In the genomic region with DNA sequence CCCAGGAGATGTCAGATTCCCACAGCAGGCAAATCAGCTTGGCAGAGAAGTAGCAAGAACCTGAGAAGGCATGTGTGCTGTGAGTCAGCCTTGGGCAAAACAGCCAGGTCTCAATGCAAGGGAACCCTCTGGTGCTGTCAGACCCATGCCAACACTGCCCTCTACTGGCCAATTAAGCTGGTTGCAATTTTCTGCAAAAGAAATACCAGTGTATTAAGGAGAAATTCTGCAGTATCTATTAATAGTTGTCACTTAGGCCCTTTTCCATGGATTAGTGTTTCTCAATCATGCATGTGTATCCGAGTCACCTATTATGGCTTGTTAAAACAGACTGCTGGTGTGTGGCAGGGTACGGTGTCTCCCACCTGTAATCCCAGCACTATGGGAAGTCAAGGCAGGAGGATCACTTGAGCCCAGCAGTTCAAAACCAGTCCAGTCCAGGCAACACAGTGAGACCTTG, we compare ENCODE assay signal across 8 cellular contexts. TPM values are rescaled to one million over a fixed set of nuclear protein-coding genes. Genes with fewer than 3 reads are reported as not detected.
A peak's percentile ranks its signal among the peaks of the same experiment; 100 is the strongest.
DNase-seq lines count a peak whose midpoint lies in the region; ATAC-seq and TF ChIP-seq lines count a peak whose summit lies in the region.

No MANE protein-coding gene starts in this region.

- H3K4me1 Mint-ChIP-seq in CD14-positive monocyte, result peaks cover 9% of the 10 kb centered on the region

- H3K27me3 Mint-ChIP-seq in CD14-positive monocyte (ENCODE audit: low read depth in 3 of 3), result no peaks in the 10 kb centered on the region

- H3K27ac Mint-ChIP-seq in CD14-positive monocyte, result no peak overlapping the region

- H3K9me3 Mint-ChIP-seq in CD14-positive monocyte, result peaks cover 0 to 2% (median 0%) of the 10 kb centered on the region in 7 donors

- no peak overlapping the region for H3K4me3 ChIP-seq in WI38 (ENCODE audit: low read depth, low read length)
- H3K4me3 ChIP-seq in mammary epithelial cell (replicated peaks in 1 of 3; ENCODE audit: insufficient read depth in 1 of 3, low read depth in 2 of 3, low read length in 3 of 3), result no peak overlapping the region

- no peak overlapping the region for H3K4me3 Mint-ChIP-seq in CD14-positive monocyte

- no peak for ATAC-seq in HG03108 (IDR thresholded peaks at IDR 0.05; ENCODE audit: unreplicated experiment)

- 45% methylated on average over 2 of the region's 2 CpGs for WGBS in mammary epithelial cell (ENCODE audit: low coverage, missing lambda C conversion rate)

- BruUV-seq in mammary epithelial cell (replicated peaks; lab: Mats Ljungman, UMichigan), result no TSS peak

- DNase-seq in CD14-positive monocyte (ENCODE audit: low spot score), result peak; percentile 73
- DNase-seq in H4 (ENCODE audit: low spot score), result peak; percentile 83
- DNase-seq in NCI-H2227 (lab: John Stamatoyannopoulos, UW; ENCODE audit: unreplicated experiment), result peak; percentile 71
- peak; percentile 82 for DNase-seq in mammary epithelial cell
- DNase-seq in iris pigment epithelial cell (ENCODE audit: low read depth), result peak; percentile 94
- peak; percentile 75 for DNase-seq in stimulated activated CD4-positive, alpha-beta T cell treated with anti-CD3 and anti-CD28 coated beads, Interleukin-15, amount 100 ng/mL, for 24 hours

- H3K4me2 ChIP-seq in mammary epithelial cell (ENCODE audit: insufficient read depth, low read depth, low read length), result no peak overlapping the region

- peaks cover 11% of the 10 kb centered on the region for H3K4me1 ChIP-seq in mammary epithelial cell (ENCODE audit: insufficient read depth, low read length)

- no peaks in the 10 kb centered on the region for H3K9me3 ChIP-seq in mammary epithelial cell (replicated peaks; ENCODE audit: insufficient read depth, low read length)

- dilution Hi-C loops in mammary epithelial cell (cut with HindIII; ENCODE audit: low sequenced_read_pairs), result loop anchor here (5.0 kb wide), 3 partner anchors 38 to 173 kb away; no protein-coding TSS in a partner anchor

- peak overlapping the region; percentile 41 for H3K27ac ChIP-seq in mammary epithelial cell (ENCODE audit: insufficient read depth, low read depth, low read length)

- peaks cover 82% of the 10 kb centered on the region for H3K79me2 ChIP-seq in mammary epithelial cell (ENCODE audit: insufficient read depth, low read length)

- no peak overlapping the region for H3K9ac ChIP-seq in mammary epithelial cell (ENCODE audit: insufficient read depth, low read length)

- H3K36me3 ChIP-seq in mammary epithelial cell (ENCODE audit: insufficient read depth, low read length), result peaks cover 9% of the 10 kb centered on the region

- in situ Hi-C loops in mammary epithelial cell (cut with MboI; ENCODE audit: low sequenced_read_pairs in 2 of 2), result loop anchor here in 1 of 2 donors (10.0 kb wide), 1 partner anchor 165 kb away; no protein-coding TSS in a partner anchor

- CTCF ChIA-PET in mammary epithelial cell (lab: Charles Lee; ENCODE audit: low non-redundant PET), result interaction anchor here (0.5 to 1.1 kb wide), 6 partner anchors 79 to 446 kb away, joined by 3 to 7 read pairs (median 4); no protein-coding TSS in a partner anchor

- H4K20me1 ChIP-seq in mammary epithelial cell (ENCODE audit: insufficient read depth, low read length), result peaks cover 7% of the 10 kb centered on the region

- H3K27me3 ChIP-seq in mammary epithelial cell (ENCODE audit: insufficient read depth, low read length), result no peaks in the 10 kb centered on the region

- H3K36me3 Mint-ChIP-seq in CD14-positive monocyte, result peaks cover 23 to 44% of the 10 kb centered on the region in 2 donors

- intact Hi-C loops in CD14-positive monocyte (cut with micrococcal nuclease) (loop anchor here (2.0 to 5.0 kb wide), 4 partner anchors 153 to 463 kb away; no protein-coding TSS in a partner anchor), mammary epithelial cell (cut with micrococcal nuclease) (loop anchor here (1.0 to 5.0 kb wide), 5 partner anchors 97 to 166 kb away; no protein-coding TSS in a partner anchor)

- TF ChIP-seq CTCF in CD14-positive monocyte (IDR thresholded peaks at IDR 0.05), result peak; percentile 87
- peak; percentile 69 for TF ChIP-seq CTCF in WI38 (IDR thresholded peaks at IDR 0.05; ENCODE audit: low read depth, low read length)
- peak; percentile 88 to 97 for TF ChIP-seq CTCF in mammary epithelial cell (conservative IDR thresholded peaks at IDR 0.05 in 1 of 2, IDR thresholded peaks at IDR 0.05 in 1 of 2; ENCODE audit: extremely low read depth in 1 of 2, insufficient read depth in 1 of 2, low read depth in 1 of 2, low read length in 2 of 2)

- H2AFZ ChIP-seq in mammary epithelial cell (ENCODE audit: low read depth, low read length), result no peak overlapping the region

RNA-seq across cellular contexts. Expression of a gene that starts 26.2 kb away (rescaled TPM):
- polyA plus RNA-seq in CD14-positive monocyte, result 10 to 100 TPM in 1 of 2 donors, 1 to 10 TPM in 1; 6.2 to 18.4 TPM
- total RNA-seq in H4 (2014; rRNA removed; shearing (Covaris generic)), result 35.8 and 40.8 TPM in 2 replicates
- total RNA-seq in mammary epithelial cell, result 100 to 1,000 TPM; 148 to 288 TPM
- polyA plus RNA-seq in mammary epithelial cell, result 119 TPM
- polyA minus RNA-seq in mammary epithelial cell, result 222 TPM
